Comparison of ENCODE assay signal across 9 cellular contexts in genomic region chr12:9240004-9240635, GRCh38. TPM values are rescaled to one million over a fixed set of nuclear protein-coding genes. Genes with fewer than 3 reads are reported as not detected.
DNase-seq lines count a peak whose midpoint lies in the region; ATAC-seq and TF ChIP-seq lines count a peak whose summit lies in the region.
"Not testable (repeated sequence)": the region's sequence is repeated elsewhere in the genome, so short reads cannot be mapped to it uniquely, and the experiment has no call there.
"Had no signal": no experiment of that assay in that cellular context is flagged by ENCODE, and none has a peak within 500 bp of the region (broad histone marks: within the 10 kb centered on the region; RNA-seq: fewer than 3 reads in every experiment).

No MANE protein-coding gene starts in this region.

- H3K4me2 ChIP-seq in parathyroid adenoma (ENCODE audit: low read length), result not testable (repeated sequence)

- H2AFZ ChIP-seq in parathyroid adenoma, result peak overlapping the region; percentile 63

- H3K9me3 ChIP-seq in right atrium auricular region; parathyroid adenoma (ENCODE audit: control insufficient read depth, low read length); upper lobe of left lung: not testable (repeated sequence)

- DNase-seq in GM13976 (ENCODE audit: low spot score), result peak; percentile 36
- peak; percentile 15 for DNase-seq in T-helper 9 cell
- DNase-seq in central memory CD4-positive, alpha-beta T cell, result peak; percentile 9
- DNase-seq in right atrium auricular region (ENCODE audit: low spot score), result not testable (repeated sequence)
- DNase-seq in stimulated activated CD4-positive, alpha-beta T cell treated with anti-CD3 and anti-CD28 coated beads, Interleukin-4, amount 100 ng/mL, for 48 hours (ENCODE audit: low read depth in 2 of 2), result peak; percentile 18 to 32
- peak in 1 of 2 donors; percentile 83 for DNase-seq in upper lobe of left lung

- H3K27ac ChIP-seq in right atrium auricular region (peak overlapping the region; percentile 24 to 60), upper lobe of left lung (peak overlapping the region; percentile 46 to 69 (median 62))
- H3K27ac ChIP-seq in parathyroid adenoma, result not testable (repeated sequence)

- not testable (repeated sequence) for H3K79me2 ChIP-seq in parathyroid adenoma

- peak overlapping the region; percentile 29 to 47 for H3K4me3 ChIP-seq in right atrium auricular region
- H3K4me3 ChIP-seq in parathyroid adenoma (ENCODE audit: low read depth, low read length), result peak overlapping the region; percentile 28
- peak overlapping the region in 3 of 4 donors; percentile 35 to 46 (median 38) for H3K4me3 ChIP-seq in upper lobe of left lung

- H3K4me1 Mint-ChIP-seq in activated T-helper 17 cell treated with anti-CD3 and anti-CD28 coated beads, Interleukin-2, amount 50 U/mL, for 72 hours, result not testable (repeated sequence)

- H3K27ac Mint-ChIP-seq in activated T-helper 17 cell treated with anti-CD3 and anti-CD28 coated beads, Interleukin-2, amount 50 U/mL, for 72 hours, result peak overlapping the region; percentile 93

- TF ChIP-seq POLR2A in upper lobe of left lung (IDR thresholded peaks at IDR 0.05), result peak in 1 of 4 donors; percentile 42

- not testable (repeated sequence) for H3K9ac ChIP-seq in parathyroid adenoma

- not testable (repeated sequence) for H3K27me3 ChIP-seq in right atrium auricular region; parathyroid adenoma (ENCODE audit: control insufficient read depth, insufficient read depth, low read length); upper lobe of left lung

- WGBS in upper lobe of left lung, 2 donors, result 28 to 32% methylated on average over 33 of the region's 33 CpGs

- not testable (repeated sequence) for H3K36me3 ChIP-seq in right atrium auricular region; parathyroid adenoma (ENCODE audit: control insufficient read depth, insufficient read depth, low read length); upper lobe of left lung

- ATAC-seq in activated T-helper 17 cell treated with anti-CD3 and anti-CD28 coated beads, Interleukin-2, amount 50 U/mL, for 72 hours (replicated peaks), result not testable (repeated sequence)
- peak in 1 of 2 donors; percentile 31 for ATAC-seq in upper lobe of left lung (ENCODE audit: low FRiP score in 2 of 2)

- not testable (repeated sequence) for H3K9me3 Mint-ChIP-seq in activated T-helper 17 cell treated with anti-CD3 and anti-CD28 coated beads, Interleukin-2, amount 50 U/mL, for 72 hours

- not testable (repeated sequence) for H3K36me3 Mint-ChIP-seq in activated T-helper 17 cell treated with anti-CD3 and anti-CD28 coated beads, Interleukin-2, amount 50 U/mL, for 72 hours (ENCODE audit: low read depth)

- not testable (repeated sequence) for TF ChIP-seq CTCF in GM13976 (IDR thresholded peaks at IDR 0.05; ENCODE audit: borderline replicate concordance, control extremely low read depth, extremely low read depth, insufficient read depth, missing control alignments); right atrium auricular region (IDR thresholded peaks at IDR 0.05); parathyroid adenoma (IDR thresholded peaks at IDR 0.05); upper lobe of left lung (IDR thresholded peaks at IDR 0.05)

- H3K4me3 Mint-ChIP-seq in activated T-helper 17 cell treated with anti-CD3 and anti-CD28 coated beads, Interleukin-2, amount 50 U/mL, for 72 hours, result peak overlapping the region; percentile 93

- not testable (repeated sequence) for H3K27me3 Mint-ChIP-seq in activated T-helper 17 cell treated with anti-CD3 and anti-CD28 coated beads, Interleukin-2, amount 50 U/mL, for 72 hours

- in situ Hi-C loops in GM13976 (cut with MboI; ENCODE audit: low sequenced_read_pairs, unreplicated experiment), result not testable (repeated sequence)

- TF ChIP-seq EP300 in upper lobe of left lung (IDR thresholded peaks at IDR 0.05), result not testable (repeated sequence)

- not testable (repeated sequence) for H3K4me1 ChIP-seq in right atrium auricular region, parathyroid adenoma, upper lobe of left lung

RNA-seq across cellular contexts. Expression of gene PZP, which starts 31.9 kb away (rescaled TPM):
- total RNA-seq in activated T-helper 17 cell treated with anti-CD3 and anti-CD28 coated beads, Interleukin-2, amount 50 U/mL, for 72 hours, result not detected
- total RNA-seq in right atrium auricular region (not detected), upper lobe of left lung (1 to 10 TPM; 1.3 to 7.3 (median 2.0) TPM)
- total RNA-seq: SJSA1 had no signal
